ENCODE assay signal across 14 cellular contexts in the genomic region with DNA sequence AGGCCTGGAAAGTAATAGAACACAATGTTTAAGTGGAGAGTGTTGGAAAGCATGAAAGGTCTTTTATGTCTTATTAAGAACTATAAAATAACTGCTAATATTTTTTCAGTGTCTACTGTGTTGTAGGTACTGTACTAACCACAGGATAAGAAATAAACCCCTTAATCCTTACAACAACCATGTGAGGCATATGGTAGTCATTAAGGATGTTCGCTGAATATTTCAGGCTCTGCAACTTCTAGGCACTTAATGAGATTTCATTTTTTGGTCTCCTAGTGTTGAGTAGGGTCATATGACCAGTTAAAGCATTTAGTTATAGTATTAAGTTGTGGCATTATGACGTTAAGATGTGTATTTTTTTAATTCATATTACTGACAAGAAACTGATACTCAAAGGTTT.
DNase-seq lines count a peak whose midpoint lies in the region; ATAC-seq and TF ChIP-seq lines count a peak whose summit lies in the region.
"Had no signal": no experiment of that assay in that cellular context is flagged by ENCODE, and none has a peak within 500 bp of the region (broad histone marks: within the 10 kb centered on the region; RNA-seq: fewer than 3 reads in every experiment).

No MANE protein-coding gene starts in this region.

- H3K9me3 Mint-ChIP-seq in neural progenitor cell, result peaks cover 2% of the 10 kb centered on the region
- H3K9me3 Mint-ChIP-seq in naive thymus-derived CD8-positive, alpha-beta T cell, result peaks cover 0 to 5% (median 0%) of the 10 kb centered on the region in 9 donors
- no peaks in the 10 kb centered on the region for H3K9me3 Mint-ChIP-seq in Caco-2 (ENCODE audit: unreplicated experiment)
- H3K9me3 Mint-ChIP-seq: H9 had no signal

- H3K36me3 ChIP-seq in SK-N-MC (ENCODE audit: insufficient read depth, low read length) (no peaks in the 10 kb centered on the region), neural progenitor cell (no peaks in the 10 kb centered on the region), Caco-2 (ENCODE audit: control insufficient read depth, insufficient read depth, low read length) (no peaks in the 10 kb centered on the region)
- H3K36me3 ChIP-seq: BE2C had no signal

- H3K4me1 ChIP-seq in neural progenitor cell (peaks cover 70% of the 10 kb centered on the region), Caco-2 (no peaks in the 10 kb centered on the region)
- H3K4me1 ChIP-seq: BE2C had no signal

- POLR2A ChIA-PET in naive thymus-derived CD8-positive, alpha-beta T cell (lab: Charles Lee), result no interaction called here
- POLR2A ChIA-PET in Caco-2 (lab: Charles Lee), result no interaction called here

- peak overlapping the region; percentile 12; the same call in 1 of the 2 replicates for H3K4me3 ChIP-seq in SK-N-MC
- H3K4me3 ChIP-seq in neural progenitor cell, result no peak overlapping the region
- H3K4me3 ChIP-seq in Caco-2 (ENCODE audit: low read depth, low read length), result no peak overlapping the region

- H3K4me3 Mint-ChIP-seq in neural progenitor cell, result no peak overlapping the region
- H3K4me3 Mint-ChIP-seq in naive thymus-derived CD8-positive, alpha-beta T cell, result no peak overlapping the region
- H3K4me3 Mint-ChIP-seq in Caco-2 (ENCODE audit: unreplicated experiment), result no peak overlapping the region
- H3K4me3 Mint-ChIP-seq: CD4-positive, alpha-beta memory T cell; H9 had no signal

- CTCF ChIA-PET in Caco-2 (lab: Charles Lee), result no interaction called here

- H3K27ac Mint-ChIP-seq in neural progenitor cell, result no peak overlapping the region
- H3K27ac Mint-ChIP-seq in naive thymus-derived CD8-positive, alpha-beta T cell, result no peak overlapping the region
- H3K27ac Mint-ChIP-seq in Caco-2 (ENCODE audit: unreplicated experiment), result no peak overlapping the region
- H3K27ac Mint-ChIP-seq: CD4-positive, alpha-beta memory T cell had no signal

- peak; percentile 70 to 91 for DNase-seq in NCI-H524 (lab: John Stamatoyannopoulos, UW)
- DNase-seq in SK-N-MC (ENCODE audit: low read depth, low spot score), result no peak
- DNase-seq in fibroblast of gingiva (ENCODE audit: low read depth), result peak; percentile 4
- no peak for DNase-seq in neural progenitor cell (ENCODE audit: low spot score)
- no peak for DNase-seq in naive thymus-derived CD8-positive, alpha-beta T cell
- no peak for DNase-seq in Caco-2
- DNase-seq: BE2C; CD4-positive, alpha-beta memory T cell; DND-41; GDM1; GOT3; H9 had no signal

- no peak overlapping the region for H3K4me2 ChIP-seq in neural progenitor cell

- no peak for ATAC-seq in naive thymus-derived CD8-positive, alpha-beta T cell
- no peak for ATAC-seq in GM18858 (IDR thresholded peaks at IDR 0.05; ENCODE audit: unreplicated experiment)

- H4K20me1 ChIP-seq in neural progenitor cell (ENCODE audit: low read depth), result no peaks in the 10 kb centered on the region

- H3K36me3 Mint-ChIP-seq in neural progenitor cell (no peaks in the 10 kb centered on the region), Caco-2 (ENCODE audit: insufficient read depth, unreplicated experiment) (no peaks in the 10 kb centered on the region)
- H3K36me3 Mint-ChIP-seq in naive thymus-derived CD8-positive, alpha-beta T cell, result no peaks in the 10 kb centered on the region
- H3K36me3 Mint-ChIP-seq: CD4-positive, alpha-beta memory T cell had no signal

- TF ChIP-seq CTCF in neural progenitor cell (IDR thresholded peaks at IDR 0.05) (no peak), Caco-2 (IDR thresholded peaks at IDR 0.05; ENCODE audit: insufficient read depth in 1 of 2, low read depth in 1 of 2, low read length in 1 of 2, severe bottlenecking in 1 of 2, unreplicated experiment in 1 of 2) (no peak)

- H3K27me3 Mint-ChIP-seq in neural progenitor cell (ENCODE audit: insufficient read depth, low read depth), result no peaks in the 10 kb centered on the region
- no peaks in the 10 kb centered on the region for H3K27me3 Mint-ChIP-seq in naive thymus-derived CD8-positive, alpha-beta T cell
- peaks cover 2% of the 10 kb centered on the region for H3K27me3 Mint-ChIP-seq in Caco-2 (ENCODE audit: insufficient read depth, unreplicated experiment)
- H3K27me3 Mint-ChIP-seq: CD4-positive, alpha-beta memory T cell had no signal

- H3K4me1 Mint-ChIP-seq in neural progenitor cell (peaks cover 19% of the 10 kb centered on the region), Caco-2 (ENCODE audit: low read depth, unreplicated experiment) (no peaks in the 10 kb centered on the region)
- no peaks in the 10 kb centered on the region for H3K4me1 Mint-ChIP-seq in naive thymus-derived CD8-positive, alpha-beta T cell
- H3K4me1 Mint-ChIP-seq: CD4-positive, alpha-beta memory T cell had no signal

- H3K9ac ChIP-seq in SK-N-MC (ENCODE audit: insufficient read length) (no peak overlapping the region), neural progenitor cell (no peak overlapping the region)

- no TSS peak for BruUV-seq in Caco-2 (replicated peaks; lab: Mats Ljungman, UMichigan)

- H3K27me3 ChIP-seq in neural progenitor cell (no peaks in the 10 kb centered on the region), Caco-2 (replicated peaks; ENCODE audit: control insufficient read depth, insufficient read depth, low read length) (no peaks in the 10 kb centered on the region)
- H3K27me3 ChIP-seq: BE2C had no signal

- H3F3A ChIP-seq in neural progenitor cell (ENCODE audit: low read depth), result peaks cover 45% of the 10 kb centered on the region

- H3K79me2 ChIP-seq in neural progenitor cell (ENCODE audit: low read depth), result no peaks in the 10 kb centered on the region

- intact Hi-C loops in Caco-2 (cut with micrococcal nuclease; ENCODE audit: unreplicated experiment), result no loop called here

- H3K27ac ChIP-seq in SK-N-MC (peak overlapping the region; percentile 10; the same call in 1 of the 2 replicates), neural progenitor cell (no peak overlapping the region)
- H3K27ac ChIP-seq: C4-2B had no signal

- H2AFZ ChIP-seq in neural progenitor cell (replicated peaks), result no peak overlapping the region

- no peaks in the 10 kb centered on the region for H3K9me3 ChIP-seq in SK-N-MC (ENCODE audit: low read depth, low read length)
- no peaks in the 10 kb centered on the region for H3K9me3 ChIP-seq in neural progenitor cell (ENCODE audit: low read depth)
- H3K9me3 ChIP-seq in Caco-2, result no peaks in the 10 kb centered on the region
- H3K9me3 ChIP-seq: BE2C had no signal

Comparison
In these comparisons a context has a peak if more than half of its experiments do, and no peak if none do; other contexts are left out.
1. DNase-seq: peak in NCI-H524 (2 of 2) and fibroblast of gingiva (single experiment); none in SK-N-MC (single experiment), neural progenitor cell (single experiment), naive thymus-derived CD8-positive, alpha-beta T cell (0 of 10) and Caco-2 (0 of 2).